Comparison of ENCODE assay signal across 25 cellular contexts in genomic region chr5:11791777-11792176, GRCh38.
DNase-seq lines count a peak whose midpoint lies in the region; ATAC-seq, FAIRE-seq and TF ChIP-seq lines count a peak whose summit lies in the region.
"Had no signal": no experiment of that assay in that cellular context is flagged by ENCODE, and none has a peak within 500 bp of the region (broad histone marks: within the 10 kb centered on the region; RNA-seq: fewer than 3 reads in every experiment).

No MANE protein-coding gene starts in this region.

- no peak overlapping the region for H2AFZ ChIP-seq in PC-3 (ENCODE audit: low read length)

- H3K27me3 ChIP-seq in PC-3 (ENCODE audit: low read length) (no peaks in the 10 kb centered on the region), endocrine pancreas (ENCODE audit: control insufficient read depth, insufficient read depth, low read length) (no peaks in the 10 kb centered on the region), pancreas (no peaks in the 10 kb centered on the region)
- H3K27me3 ChIP-seq: BLaER1 treated with 17β-estradiol and CSF1 and Interleukin-3, amounts not matched to agents 10 nM and 100 nM; gastrocnemius medialis had no signal

- H3K9me3 ChIP-seq in PC-3 (ENCODE audit: low read length) (no peaks in the 10 kb centered on the region), endocrine pancreas (ENCODE audit: control insufficient read depth, low read length) (no peaks in the 10 kb centered on the region), pancreas (no peaks in the 10 kb centered on the region)
- H3K9me3 ChIP-seq: BLaER1 treated with 17β-estradiol and CSF1 and Interleukin-3, amounts not matched to agents 10 nM and 100 nM; Caco-2; gastrocnemius medialis had no signal

- BruUV-seq in Calu3 (replicated peaks; lab: Mats Ljungman, UMichigan) (no TSS peak), PC-3 (replicated peaks; lab: Mats Ljungman, UMichigan) (no TSS peak)

- H4K20me1 ChIP-seq in PC-3 (ENCODE audit: low read length), result no peaks in the 10 kb centered on the region
- H4K20me1 ChIP-seq: BLaER1 treated with 17β-estradiol and CSF1 and Interleukin-3, amounts not matched to agents 10 nM and 100 nM had no signal

- no peaks in the 10 kb centered on the region for H3K36me3 Mint-ChIP-seq in Calu3 (ENCODE audit: insufficient read depth, unreplicated experiment)
- H3K36me3 Mint-ChIP-seq in activated T-cell treated with anti-CD3 and anti-CD28 coated beads, Interleukin-2, amount 50 U/mL, for 4 hours (ENCODE audit: insufficient read depth), result no peaks in the 10 kb centered on the region

- no peaks in the 10 kb centered on the region for H3K9me2 ChIP-seq in PC-3 (replicated peaks; ENCODE audit: low read length)

- DNase-seq in Calu3 (peak; percentile 47), PC-3 (peak; percentile 82), pancreas (peak in 3 of 6 donors; percentile 67 to 75 (median 68)), 8988T (no peak)
- DNase-seq in activated CD8-positive, alpha-beta memory T cell treated with anti-CD3 and anti-CD28 coated beads for 24 hours, result no peak
- no peak for DNase-seq in activated T-cell treated with anti-CD3 and anti-CD28 coated beads, Interleukin-2, amount 50 U/mL, for 4 hours
- DNase-seq: activated CD8-positive, alpha-beta T cell treated with anti-CD3 and anti-CD28 coated beads, Interleukin-2, amount 10 ng/mL, durations not matched to agents 7 days and 5 days; activated gamma-delta T cell treated with Interleukin-2 at 50 U/mL for 16 hours; activated naive CD8-positive, alpha-beta T cell treated with anti-CD3 and anti-CD28 coated beads, Interleukin-2, amount 50 U/mL, for 24 hours; activated T-cell treated with anti-CD3 and anti-CD28 coated beads, Interleukin-2, amount 50 U/mL, for 1 hour; Caco-2; gastrocnemius medialis; islet precursor cell; Kasumi-1; NCI-H1694 treated with DMSO at 0.1 percent for 48 hours; OCI-M1; SW 1271; T1000 had no signal

- CTCF ChIA-PET in Calu3 (lab: Charles Lee), result interaction anchor here (0.6 kb wide), 1 partner anchor 81 kb away, joined by 5 read pairs; no protein-coding TSS in a partner anchor
- CTCF ChIA-PET in PC-3 (lab: Charles Lee), result no interaction called here

- H3K4me3 ChIP-seq in PC-3 (ENCODE audit: low read length) (no peak overlapping the region), endocrine pancreas (ENCODE audit: control insufficient read depth, insufficient read depth, low read length) (peak overlapping the region; percentile 48), pancreas (no peak overlapping the region)
- H3K4me3 ChIP-seq: BLaER1 treated with 17β-estradiol and CSF1 and Interleukin-3, amounts not matched to agents 10 nM and 100 nM; coronary artery; gastrocnemius medialis had no signal

- no peak overlapping the region for H3K4me3 Mint-ChIP-seq in Calu3 (ENCODE audit: low read depth, unreplicated experiment)
- no peak overlapping the region for H3K4me3 Mint-ChIP-seq in activated T-cell treated with anti-CD3 and anti-CD28 coated beads, Interleukin-2, amount 50 U/mL, for 4 hours
- H3K4me3 Mint-ChIP-seq: activated CD8-positive, alpha-beta T cell treated with anti-CD3 and anti-CD28 coated beads, Interleukin-2, amount 10 ng/mL, durations not matched to agents 7 days and 5 days; activated naive CD8-positive, alpha-beta T cell treated with anti-CD3 and anti-CD28 coated beads, Interleukin-2, amount 50 U/mL, for 24 hours; neural crest cell had no signal

- H3K27ac ChIP-seq in PC-3 (ENCODE audit: low read length), result no peak overlapping the region
- H3K27ac ChIP-seq in pancreas, result peak overlapping the region in 3 of 4 donors; percentile 19 to 46 (median 26)
- H3K27ac ChIP-seq: BLaER1 treated with 17β-estradiol and CSF1 and Interleukin-3, amounts not matched to agents 10 nM and 100 nM; coronary artery; gastrocnemius medialis; HL-60 had no signal

- no peak for FAIRE-seq in pancreas (lab: Jason Lieb, UNC)
- FAIRE-seq: urothelium cell line had no signal

- peaks cover 14% of the 10 kb centered on the region for H3K4me1 ChIP-seq in PC-3 (ENCODE audit: insufficient read depth, low read length)
- no peaks in the 10 kb centered on the region for H3K4me1 ChIP-seq in endocrine pancreas (ENCODE audit: control insufficient read depth, insufficient read depth, low read length)
- H3K4me1 ChIP-seq in pancreas, result peaks cover 19 to 24% (median 21%) of the 10 kb centered on the region in 3 donors
- H3K4me1 ChIP-seq: BLaER1 treated with 17β-estradiol and CSF1 and Interleukin-3, amounts not matched to agents 10 nM and 100 nM; Caco-2; gastrocnemius medialis had no signal

- H3K27ac Mint-ChIP-seq in Calu3 (ENCODE audit: unreplicated experiment), result no peak overlapping the region
- H3K27ac Mint-ChIP-seq: activated CD8-positive, alpha-beta T cell treated with anti-CD3 and anti-CD28 coated beads, Interleukin-2, amount 10 ng/mL, durations not matched to agents 7 days and 5 days; activated naive CD8-positive, alpha-beta T cell treated with anti-CD3 and anti-CD28 coated beads, Interleukin-2, amount 50 U/mL, for 24 hours had no signal

- H3K79me2 ChIP-seq in PC-3 (ENCODE audit: low read length), result no peaks in the 10 kb centered on the region

- H3K9ac ChIP-seq in PC-3 (ENCODE audit: low read length) (no peak overlapping the region), endocrine pancreas (ENCODE audit: control insufficient read depth, insufficient read depth, low read length) (no peak overlapping the region)
- H3K9ac ChIP-seq: BLaER1 treated with 17β-estradiol and CSF1 and Interleukin-3, amounts not matched to agents 10 nM and 100 nM had no signal

- WGBS in pancreas, 2 donors, result 14 to 15% methylated on average over 1 of the region's 1 CpG

- H3F3A ChIP-seq in PC-3 (ENCODE audit: low read length, unreplicated experiment), result no peaks in the 10 kb centered on the region

- no peak overlapping the region for H3K4me2 ChIP-seq in PC-3 (ENCODE audit: low read length)
- H3K4me2 ChIP-seq: BLaER1 treated with 17β-estradiol and CSF1 and Interleukin-3, amounts not matched to agents 10 nM and 100 nM had no signal

- intact Hi-C loops in Calu3 (cut with micrococcal nuclease; ENCODE audit: unreplicated experiment) (loop anchor here (1.0 to 10.0 kb wide), 2 partner anchors 30 to 113 kb away; partner anchors contain the start of gene CTNND2), PC-3 (cut with micrococcal nuclease) (no loop called here), pancreas (cut with DNase I) (no loop called here)

- POLR2A ChIA-PET in PC-3 (lab: Charles Lee; ENCODE audit: unreplicated experiment), result no interaction called here

- no peaks in the 10 kb centered on the region for H3K36me3 ChIP-seq in PC-3 (ENCODE audit: low read depth, low read length)
- no peaks in the 10 kb centered on the region for H3K36me3 ChIP-seq in endocrine pancreas (ENCODE audit: control insufficient read depth, insufficient read depth, low read length)
- H3K36me3 ChIP-seq in pancreas, result no peaks in the 10 kb centered on the region
- H3K36me3 ChIP-seq: BLaER1 treated with 17β-estradiol and CSF1 and Interleukin-3, amounts not matched to agents 10 nM and 100 nM; gastrocnemius medialis had no signal

- ATAC-seq in PC-3 (no peak), pancreas (peak; percentile 93 to 96 (median 94)), HG03139 (IDR thresholded peaks at IDR 0.05; ENCODE audit: unreplicated experiment) (no peak)
- no peak for ATAC-seq in activated T-cell treated with anti-CD3 and anti-CD28 coated beads, Interleukin-2, amount 50 U/mL, for 4 hours
- ATAC-seq: activated CD8-positive, alpha-beta T cell treated with anti-CD3 and anti-CD28 coated beads, Interleukin-2, amount 10 ng/mL, durations not matched to agents 7 days and 5 days; activated naive CD8-positive, alpha-beta T cell treated with anti-CD3 and anti-CD28 coated beads, Interleukin-2, amount 50 U/mL, for 24 hours; gastrocnemius medialis had no signal

- peaks cover 29% of the 10 kb centered on the region for H3K4me1 Mint-ChIP-seq in Calu3 (ENCODE audit: low read depth, unreplicated experiment)
- H3K4me1 Mint-ChIP-seq in activated T-cell treated with anti-CD3 and anti-CD28 coated beads, Interleukin-2, amount 50 U/mL, for 4 hours (ENCODE audit: low read depth), result no peaks in the 10 kb centered on the region
- H3K4me1 Mint-ChIP-seq: activated naive CD8-positive, alpha-beta T cell treated with anti-CD3 and anti-CD28 coated beads, Interleukin-2, amount 50 U/mL, for 24 hours had no signal

- TF ChIP-seq CTCF in Calu3 (IDR thresholded peaks at IDR 0.05; ENCODE audit: unreplicated experiment) (no peak), PC-3 (conservative IDR thresholded peaks at IDR 0.05; ENCODE audit: low read depth, low read length) (no peak), pancreas (IDR thresholded peaks at IDR 0.05) (no peak)

- no peaks in the 10 kb centered on the region for H3K9me3 Mint-ChIP-seq in Calu3 (ENCODE audit: low read depth, unreplicated experiment)
- peaks cover 7% of the 10 kb centered on the region for H3K9me3 Mint-ChIP-seq in activated T-cell treated with anti-CD3 and anti-CD28 coated beads, Interleukin-2, amount 50 U/mL, for 4 hours

- H3K27me3 Mint-ChIP-seq in Calu3 (ENCODE audit: unreplicated experiment), result no peaks in the 10 kb centered on the region
- H3K27me3 Mint-ChIP-seq in activated T-cell treated with anti-CD3 and anti-CD28 coated beads, Interleukin-2, amount 50 U/mL, for 4 hours (ENCODE audit: low read depth), result no peaks in the 10 kb centered on the region
- H3K27me3 Mint-ChIP-seq: activated naive CD8-positive, alpha-beta T cell treated with anti-CD3 and anti-CD28 coated beads, Interleukin-2, amount 50 U/mL, for 24 hours had no signal

Comparison
In these comparisons a context has a peak if more than half of its experiments do, and no peak if none do; other contexts are left out.
1. DNase-seq: peak in Calu3 (single experiment) and PC-3 (single experiment); none in activated CD8-positive, alpha-beta memory T cell treated with anti-CD3 and anti-CD28 coated beads for 24 hours (single experiment), 8988T (single experiment) and activated T-cell treated with anti-CD3 and anti-CD28 coated beads, Interleukin-2, amount 50 U/mL, for 4 hours (single experiment).
2. ATAC-seq: peak in pancreas (4 of 4); none in PC-3 (single experiment), HG03139 (single experiment) and activated T-cell treated with anti-CD3 and anti-CD28 coated beads, Interleukin-2, amount 50 U/mL, for 4 hours (0 of 2).